In the genomic region with DNA sequence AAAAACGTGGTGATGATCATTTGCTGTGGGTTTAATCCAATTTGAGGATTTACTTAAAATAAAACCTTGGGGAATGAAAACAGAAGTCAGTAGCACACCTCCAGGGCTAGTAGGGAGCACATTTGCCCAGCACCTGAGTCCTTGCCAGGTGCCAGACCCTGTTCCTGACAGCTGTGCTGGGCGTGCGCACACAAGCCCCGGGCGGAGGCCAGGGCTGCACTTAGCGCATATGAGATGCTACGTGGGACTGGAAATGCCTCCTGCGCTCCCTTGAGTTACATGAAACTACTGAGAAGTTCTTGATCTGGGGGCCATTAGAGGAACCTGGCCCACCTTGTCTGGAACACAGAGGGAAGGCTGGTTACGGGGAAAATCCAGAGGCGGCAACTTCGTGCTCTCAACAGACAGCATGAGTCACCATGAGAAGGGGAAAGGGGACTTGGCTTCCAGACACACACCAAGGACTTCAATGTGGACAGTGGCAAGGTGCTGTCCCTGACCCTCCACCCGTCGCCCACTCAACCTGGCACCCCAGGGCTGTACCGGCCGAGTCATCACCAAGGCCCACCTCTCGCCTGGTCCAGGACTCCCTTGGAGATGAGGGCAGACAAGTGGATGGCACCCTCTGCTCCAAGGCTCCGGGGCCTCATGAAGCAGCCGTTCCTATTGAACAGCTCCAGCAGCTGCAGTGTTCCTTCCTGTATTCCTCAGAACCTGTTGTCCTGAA, we compare ENCODE assay signal across 1 cellular context.
TF ChIP-seq lines count a peak whose summit lies in the region.

No MANE protein-coding gene starts in this region.

TF ChIP-seq in H1, 55 proteins besides CTCF, POLR2A, EP300 and RAD21:
- TF ChIP-seq TBP (IDR thresholded peaks at IDR 0.05; ENCODE audit: low read depth, low read length) (no peak), CTBP2 (IDR thresholded peaks at IDR 0.05; ENCODE audit: borderline replicate concordance, insufficient read depth, insufficient read length, low read length) (no peak), SIX5 (IDR thresholded peaks at IDR 0.05; ENCODE audit: low read depth, low read length) (no peak), BCL11A (IDR thresholded peaks at IDR 0.05; ENCODE audit: low read depth in 2 of 2, low read length in 2 of 2) (no peak), BRCA1 (IDR thresholded peaks at IDR 0.05; ENCODE audit: low read depth, low read length) (no peak), SUZ12 (IDR thresholded peaks at IDR 0.05; ENCODE audit: low read length) (no peak), CREB1 (IDR thresholded peaks at IDR 0.05) (no peak), HDAC6 (IDR thresholded peaks at IDR 0.05; ENCODE audit: low read depth, low read length) (no peak), EZH2 (IDR thresholded peaks at IDR 0.05; ENCODE audit: low read depth, low read length, severe bottlenecking) (no peak), RBBP5 (IDR thresholded peaks at IDR 0.05; ENCODE audit: borderline replicate concordance, low read depth, low read length) (no peak), JUN (IDR thresholded peaks at IDR 0.05; ENCODE audit: low read depth, low read length) (no peak), CHD2 (IDR thresholded peaks at IDR 0.05; ENCODE audit: low read length) (no peak), SIRT6 (IDR thresholded peaks at IDR 0.05; ENCODE audit: low read length) (no peak)
